21 cellular contexts compared by ENCODE assay signal in the genomic region with DNA sequence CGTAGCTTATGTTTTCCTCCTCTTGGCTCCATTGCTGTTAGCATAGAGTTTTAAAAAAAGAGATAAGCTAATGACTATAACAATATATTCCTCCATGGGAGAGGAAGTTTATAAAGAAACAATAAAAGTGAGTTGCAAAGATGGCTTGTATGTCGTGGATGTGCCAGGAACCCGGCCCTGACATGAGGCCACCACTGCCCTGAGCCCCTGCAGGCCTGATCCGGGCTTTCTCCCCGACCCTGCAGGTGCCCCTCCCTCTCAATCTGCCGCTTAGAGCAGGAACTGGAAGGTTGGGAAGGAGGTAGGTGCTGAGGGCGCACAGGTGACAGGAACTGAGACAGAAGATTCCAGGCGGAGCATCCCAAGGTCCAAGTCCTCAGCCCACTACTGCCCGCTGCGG. TPM values are rescaled to one million over a fixed set of nuclear protein-coding genes. Genes with fewer than 3 reads are reported as not detected.
DNase-seq lines count a peak whose midpoint lies in the region; ATAC-seq and TF ChIP-seq lines count a peak whose summit lies in the region.
"Had no signal": no experiment of that assay in that cellular context is flagged by ENCODE, and none has a peak within 500 bp of the region (broad histone marks: within the 10 kb centered on the region; RNA-seq: fewer than 3 reads in every experiment).

No MANE protein-coding gene starts in this region.

- no peak for TF ChIP-seq POLR2A in upper lobe of left lung (IDR thresholded peaks at IDR 0.05)

- H3K79me2 ChIP-seq in GM23338 (replicated peaks; ENCODE audit: insufficient read depth), result peaks cover 22% of the 10 kb centered on the region

- H3K4me3 Mint-ChIP-seq in GM23338, result no peak overlapping the region; the same call in 2 of the 3 replicates
- H3K4me3 Mint-ChIP-seq: activated naive CD4-positive, alpha-beta T cell treated with anti-CD3 and anti-CD28 coated beads, Interleukin-2, amount 10 ng/mL, durations not matched to agents 7 days and 5 days; activated T-helper 17 cell treated with anti-CD3 and anti-CD28 coated beads, Interleukin-2, amount 50 U/mL, for 72 hours; naive thymus-derived CD4-positive, alpha-beta T cell; stimulated activated naive B cell treated with anti-CD40 and anti-IgM and Interleukin-4, amounts not matched to agents 10 μg/mL and 1 μg/mL and 100 μg/mL, for 72 hours had no signal

- H3K4me3 ChIP-seq in GM23338 (no peak overlapping the region), left lung (no peak overlapping the region), upper lobe of left lung (no peak overlapping the region), colonic mucosa (no peak overlapping the region)
- H3K4me3 ChIP-seq: adrenal gland, body of pancreas, HAP-1, Peyer's patch, SJCRH30 had no signal

- no peaks in the 10 kb centered on the region for H3K9me2 ChIP-seq in GM23338 (ENCODE audit: insufficient read depth)

- no peak overlapping the region for H3K4me2 ChIP-seq in GM23338

- H3K4me1 ChIP-seq in GM23338 (ENCODE audit: insufficient read depth), result no peaks in the 10 kb centered on the region
- H3K4me1 ChIP-seq in left lung, result peaks cover 8 to 44% of the 10 kb centered on the region in 2 donors
- H3K4me1 ChIP-seq in upper lobe of left lung, result peaks cover 42 to 61% (median 48%) of the 10 kb centered on the region in 4 donors
- H3K4me1 ChIP-seq in colonic mucosa, result no peaks in the 10 kb centered on the region
- H3K4me1 ChIP-seq: body of pancreas, HAP-1, Peyer's patch, SJCRH30 had no signal

- DNase-seq in GM23338 (ENCODE audit: low spot score) (no peak), RWPE1 (ENCODE audit: low spot score) (no peak), left lung (no peak), upper lobe of left lung (no peak), colonic mucosa (no peak)
- DNase-seq: activated CD4-positive, alpha-beta T cell treated with anti-CD3 and anti-CD28 coated beads for 48 hours; activated naive CD4-positive, alpha-beta T cell treated with anti-CD3 and anti-CD28 coated beads, Interleukin-2, amount 10 ng/mL, durations not matched to agents 7 days and 5 days; Karpas-422; naive thymus-derived CD4-positive, alpha-beta T cell; NCI-H2029; Peyer's patch; SJCRH30; stimulated activated naive B cell treated with anti-CD40 and anti-IgM and Interleukin-4, amounts not matched to agents 10 μg/mL and 1 μg/mL and 100 μg/mL, for 72 hours; T-helper 9 cell had no signal

- H3F3A ChIP-seq in GM23338 (replicated peaks; ENCODE audit: low read depth), result peaks cover 27% of the 10 kb centered on the region; the same call in 1 of the 2 replicates

- no peak overlapping the region for H2AFZ ChIP-seq in GM23338

- H3K36me3 Mint-ChIP-seq in GM23338 (ENCODE audit: low read depth), result peaks cover 25% of the 10 kb centered on the region
- H3K36me3 Mint-ChIP-seq: activated naive CD4-positive, alpha-beta T cell treated with anti-CD3 and anti-CD28 coated beads, Interleukin-2, amount 10 ng/mL, durations not matched to agents 7 days and 5 days had no signal

- peak overlapping the region; percentile 66; the same call in 1 of the 2 replicates for H3K27ac ChIP-seq in GM23338 (ENCODE audit: low read depth)
- peak overlapping the region; percentile 71 for H3K27ac ChIP-seq in RWPE1
- peak overlapping the region; percentile 57 to 72 for H3K27ac ChIP-seq in left lung
- H3K27ac ChIP-seq in upper lobe of left lung, result peak overlapping the region; percentile 66 to 88 (median 74)
- H3K27ac ChIP-seq in colonic mucosa, result no peak overlapping the region
- H3K27ac ChIP-seq: body of pancreas, C4-2B, SJCRH30 had no signal

- peaks cover 8% of the 10 kb centered on the region for H3K9me3 Mint-ChIP-seq in GM23338
- H3K9me3 Mint-ChIP-seq: activated naive CD4-positive, alpha-beta T cell treated with anti-CD3 and anti-CD28 coated beads, Interleukin-2, amount 10 ng/mL, durations not matched to agents 7 days and 5 days; activated T-helper 17 cell treated with anti-CD3 and anti-CD28 coated beads, Interleukin-2, amount 50 U/mL, for 72 hours; naive thymus-derived CD4-positive, alpha-beta T cell; stimulated activated naive B cell treated with anti-CD40 and anti-IgM and Interleukin-4, amounts not matched to agents 10 μg/mL and 1 μg/mL and 100 μg/mL, for 72 hours had no signal

- 0 out of 3 replicates have a peak, but pooled peaks have one; percentile 7 for ATAC-seq in GM23338
- no peak for ATAC-seq in left lung
- ATAC-seq in upper lobe of left lung (ENCODE audit: low FRiP score in 2 of 2), result no peak
- ATAC-seq in HG03432 (IDR thresholded peaks at IDR 0.05; ENCODE audit: unreplicated experiment), result no peak
- ATAC-seq in GM21717 (IDR thresholded peaks at IDR 0.05; ENCODE audit: unreplicated experiment), result no peak
- ATAC-seq: activated T-helper 17 cell treated with anti-CD3 and anti-CD28 coated beads, Interleukin-2, amount 50 U/mL, for 72 hours; body of pancreas; naive thymus-derived CD4-positive, alpha-beta T cell; stimulated activated naive B cell treated with anti-CD40 and anti-IgM and Interleukin-4, amounts not matched to agents 10 μg/mL and 1 μg/mL and 100 μg/mL, for 72 hours had no signal

- H3K9me3 ChIP-seq in left lung, result no peaks in the 10 kb centered on the region
- H3K9me3 ChIP-seq in upper lobe of left lung, result no peaks in the 10 kb centered on the region
- H3K9me3 ChIP-seq in colonic mucosa, result no peaks in the 10 kb centered on the region
- H3K9me3 ChIP-seq: adrenal gland, body of pancreas, HAP-1, Peyer's patch, SJCRH30 had no signal

- H3K27me3 ChIP-seq in GM23338 (ENCODE audit: insufficient read depth) (no peaks in the 10 kb centered on the region), left lung (no peaks in the 10 kb centered on the region), upper lobe of left lung (no peaks in the 10 kb centered on the region), colonic mucosa (no peaks in the 10 kb centered on the region)
- H3K27me3 ChIP-seq: adrenal gland, body of pancreas, Peyer's patch, SJCRH30 had no signal

- no peak for TF ChIP-seq CTCF in GM23338 (conservative IDR thresholded peaks at IDR 0.05; ENCODE audit: low read depth in 2 of 2)
- no peak for TF ChIP-seq CTCF in RWPE1 (conservative IDR thresholded peaks at IDR 0.05; ENCODE audit: low read depth)
- no peak for TF ChIP-seq CTCF in left lung (IDR thresholded peaks at IDR 0.05)
- no peak for TF ChIP-seq CTCF in upper lobe of left lung (IDR thresholded peaks at IDR 0.05)
- no peak for TF ChIP-seq CTCF in colonic mucosa (IDR thresholded peaks at IDR 0.05)

- H4K20me1 ChIP-seq in GM23338 (replicated peaks; ENCODE audit: insufficient read depth), result peaks cover 25% of the 10 kb centered on the region

- WGBS in upper lobe of left lung, 2 donors, result 51 to 71% methylated on average over 9 to 10 of the region's 10 CpGs

- no peak for TF ChIP-seq EP300 in upper lobe of left lung (IDR thresholded peaks at IDR 0.05)

- no peak overlapping the region for H3K27ac Mint-ChIP-seq in GM23338
- H3K27ac Mint-ChIP-seq: activated naive CD4-positive, alpha-beta T cell treated with anti-CD3 and anti-CD28 coated beads, Interleukin-2, amount 10 ng/mL, durations not matched to agents 7 days and 5 days; activated T-helper 17 cell treated with anti-CD3 and anti-CD28 coated beads, Interleukin-2, amount 50 U/mL, for 72 hours had no signal

- peaks cover 27% of the 10 kb centered on the region for H3K27me3 Mint-ChIP-seq in GM23338 (ENCODE audit: insufficient read depth, low read depth, poor library complexity)
- H3K27me3 Mint-ChIP-seq: activated naive CD4-positive, alpha-beta T cell treated with anti-CD3 and anti-CD28 coated beads, Interleukin-2, amount 10 ng/mL, durations not matched to agents 7 days and 5 days; activated T-helper 17 cell treated with anti-CD3 and anti-CD28 coated beads, Interleukin-2, amount 50 U/mL, for 72 hours; naive thymus-derived CD4-positive, alpha-beta T cell; stimulated activated naive B cell treated with anti-CD40 and anti-IgM and Interleukin-4, amounts not matched to agents 10 μg/mL and 1 μg/mL and 100 μg/mL, for 72 hours had no signal

- peaks cover 2% of the 10 kb centered on the region; the same call in 1 of the 3 replicates for H3K4me1 Mint-ChIP-seq in GM23338
- H3K4me1 Mint-ChIP-seq: activated naive CD4-positive, alpha-beta T cell treated with anti-CD3 and anti-CD28 coated beads, Interleukin-2, amount 10 ng/mL, durations not matched to agents 7 days and 5 days; activated T-helper 17 cell treated with anti-CD3 and anti-CD28 coated beads, Interleukin-2, amount 50 U/mL, for 72 hours had no signal

- intact Hi-C loops in left lung (cut with DNase I), result no loop called here
- intact Hi-C loops in colonic mucosa (cut with DNase I), result no loop called here

- H3K9ac ChIP-seq in colonic mucosa (ENCODE audit: low read depth in 2 of 2, low read length in 2 of 2), result no peak overlapping the region

- H3K36me3 ChIP-seq in GM23338 (ENCODE audit: insufficient read depth), result no peaks in the 10 kb centered on the region; the same call in 1 of the 2 replicates
- peaks cover 0 to 72% of the 10 kb centered on the region in 2 donors for H3K36me3 ChIP-seq in left lung
- H3K36me3 ChIP-seq in upper lobe of left lung, result peaks cover 2 to 63% (median 50%) of the 10 kb centered on the region in 4 donors
- no peaks in the 10 kb centered on the region for H3K36me3 ChIP-seq in colonic mucosa

- CTCF ChIA-PET in RWPE1 (lab: Yijun Ruan, JAX), result interaction anchor here (1.1 kb wide), 1 partner anchor 357 kb away, joined by 4 read pairs; no protein-coding TSS in a partner anchor

- POLR2A ChIA-PET in RWPE1 (lab: Yijun Ruan, JAX; ENCODE audit: low non-redundant PET), result interaction anchor here (0.6 kb wide), 1 partner anchor 70 kb away, joined by 3 read pairs; no protein-coding TSS in a partner anchor

TF ChIP-seq in GM23338, 12 proteins besides CTCF, POLR2A, EP300 and RAD21 (continues in another document):
- no peak for TF ChIP-seq ZNF114 (CRISPR knock-in tag; IDR thresholded peaks at IDR 0.05)

RNA-seq across cellular contexts. Expression of gene PAM16, which starts 11.7 kb away (rescaled TPM):
- 84.1 and 113 TPM in 2 replicates for total RNA-seq in GM23338 (2014; rRNA removed; shearing (Covaris generic))
- polyA plus RNA-seq in GM23338 (2016; fragmentation: Nextera tagmentation; extraction: Ambion mirVana), result 283 and 331 TPM in 2 replicates
- 10 to 100 TPM; 26.2 to 44.6 TPM for total RNA-seq in left lung
- total RNA-seq in upper lobe of left lung, result 10 to 100 TPM; 45.5 to 71.8 (median 62.6) TPM
- total RNA-seq in colonic mucosa, result 10 to 100 TPM; 28.2 to 43.6 TPM

RNA-seq across cellular contexts. Expression of gene GLIS2, which starts 23.6 kb away (rescaled TPM):
- total RNA-seq in GM23338 (2014; rRNA removed; shearing (Covaris generic)), result 9.0 and 10.2 TPM in 2 replicates
- 8.2 and 8.8 TPM in 2 replicates for polyA plus RNA-seq in GM23338 (2016; fragmentation: Nextera tagmentation; extraction: Ambion mirVana)
- total RNA-seq in left lung (10 to 100 TPM; 28.9 to 31.0 TPM), upper lobe of left lung (10 to 100 TPM; 10.5 to 35.2 (median 22.6) TPM), colonic mucosa (1 to 10 TPM in 1 of 2 donors, under 1 TPM in 1; 0.89 to 4.1 TPM)
- polyA plus RNA-seq: naive thymus-derived CD4-positive, alpha-beta T cell had no signal

RNA-seq across cellular contexts. Expression of gene VASN, which starts 32.2 kb away (rescaled TPM):
- total RNA-seq in GM23338 (2014; rRNA removed; shearing (Covaris generic)), result 15.5 and 16.9 TPM in 2 replicates
- 7.1 and 8.0 TPM in 2 replicates for polyA plus RNA-seq in GM23338 (2016; fragmentation: Nextera tagmentation; extraction: Ambion mirVana)
- total RNA-seq in left lung (10 to 100 TPM; 24.5 to 28.3 TPM), upper lobe of left lung (10 to 100 TPM; 11.4 to 40.6 (median 30.2) TPM), colonic mucosa (1 to 10 TPM; 2.7 to 4.1 TPM)
